ENCODE assay signal across 27 cellular contexts in genomic region chr2:17951563-17951962, GRCh38.
"Had no signal": no experiment of that assay in that cellular context is flagged by ENCODE, and none has a peak within 500 bp of the region (broad histone marks: within the 10 kb centered on the region; RNA-seq: fewer than 3 reads in every experiment).

No MANE protein-coding gene starts in this region.

- H3K4me3 ChIP-seq: colonic mucosa, esophagus squamous epithelium, gastrocnemius medialis, heart right ventricle, left ventricle myocardium inferior, lung had no signal

- H3K4me3 Mint-ChIP-seq: dendritic cell treated with granulocyte-macrophage colony-stimulating factor and Interleukin-4, amounts not matched to agents 40 ng/mL and 50 ng/mL, for 4 days; effector memory CD8-positive, alpha-beta T cell; endodermal cell; memory B cell had no signal

- H3K36me3 ChIP-seq: colonic mucosa, esophagus squamous epithelium, gastrocnemius medialis, heart right ventricle, left ventricle myocardium inferior had no signal

- H3K27ac Mint-ChIP-seq: dendritic cell treated with granulocyte-macrophage colony-stimulating factor and Interleukin-4, amounts not matched to agents 40 ng/mL and 50 ng/mL, for 4 days; effector memory CD8-positive, alpha-beta T cell; endodermal cell; memory B cell had no signal

- H3K36me3 Mint-ChIP-seq: memory B cell had no signal

- FAIRE-seq: endometrium, islet of Langerhans, keratinocyte had no signal

- H3K4me1 ChIP-seq: colonic mucosa, esophagus squamous epithelium, gastrocnemius medialis, heart right ventricle, left ventricle myocardium inferior had no signal

- H3K9me3 ChIP-seq: colonic mucosa, esophagus squamous epithelium, gastrocnemius medialis, left ventricle myocardium inferior had no signal

- ATAC-seq: effector memory CD8-positive, alpha-beta T cell; esophagus mucosa; gastrocnemius medialis; heart right ventricle; left cardiac atrium had no signal

- H3K9me3 Mint-ChIP-seq: dendritic cell treated with granulocyte-macrophage colony-stimulating factor and Interleukin-4, amounts not matched to agents 40 ng/mL and 50 ng/mL, for 4 days; effector memory CD8-positive, alpha-beta T cell; endodermal cell; memory B cell had no signal

- H3K27me3 ChIP-seq: colonic mucosa, esophagus squamous epithelium, gastrocnemius medialis had no signal

- DNase-seq: colonic mucosa; cortex of kidney; effector CD8-positive, alpha-beta T cell; effector memory CD8-positive, alpha-beta T cell; endodermal cell; erythroblast; esophagus squamous epithelium; foreskin fibroblast; foreskin melanocyte; gastrocnemius medialis; glutamatergic neuron; head of caudate nucleus; heart right ventricle; hippocampal formation; left cardiac atrium; left ventricle myocardium inferior; mammary epithelial cell; mesendoderm; midbrain had no signal

- H3K27me3 Mint-ChIP-seq: dendritic cell treated with granulocyte-macrophage colony-stimulating factor and Interleukin-4, amounts not matched to agents 40 ng/mL and 50 ng/mL, for 4 days had no signal

- H3K4me1 Mint-ChIP-seq: endodermal cell, memory B cell had no signal

- H3K27ac ChIP-seq: colonic mucosa, epithelial cell of prostate, esophagus squamous epithelium, gastrocnemius medialis, heart right ventricle, left ventricle myocardium inferior had no signal
